ENCODE assay signal across 8 cellular contexts in genomic region chr1:97820470-97821188, GRCh38.
DNase-seq lines count a peak whose midpoint lies in the region; ATAC-seq and TF ChIP-seq lines count a peak whose summit lies in the region.

No MANE protein-coding gene starts in this region.

- peak; percentile 80 to 81 for TF ChIP-seq RAD21 in liver (IDR thresholded peaks at IDR 0.05)

- no peak overlapping the region for H3K27ac ChIP-seq in adrenal gland
- no peak overlapping the region for H3K27ac ChIP-seq in liver (ENCODE audit: low read depth in 1 of 2, low read length in 2 of 2)

- H3K9me3 ChIP-seq in adrenal gland (replicated peaks in 1 of 3): no peaks in the 10 kb centered on the region
- no peaks in the 10 kb centered on the region for H3K9me3 ChIP-seq in liver (ENCODE audit: control insufficient read depth in 4 of 4, low read length in 3 of 4)

- intact Hi-C loops in adrenal gland (cut with DNase I): no loop called here

- peak; percentile 28 to 61 (median 50) for TF ChIP-seq CTCF in adrenal gland (IDR thresholded peaks at IDR 0.05)
- TF ChIP-seq CTCF in liver (IDR thresholded peaks at IDR 0.05; ENCODE audit: low read depth, low read length, missing input control): peak; percentile 32

- peak; percentile 2 for DNase-seq in COLO829 (ENCODE audit: low spot score)
- peak; percentile 52 for DNase-seq in LHCN-M2 (ENCODE audit: low read depth)
- no peak for DNase-seq in adrenal gland
- no peak for DNase-seq in H7
- DNase-seq in activated effector memory CD4-positive, alpha-beta T cell treated with Interleukin-2 at 50 U/mL for 16 hours: no peak

- no peak for TF ChIP-seq POLR2A in adrenal gland (IDR thresholded peaks at IDR 0.05)

- H3K4me3 ChIP-seq in adrenal gland (no peak overlapping the region), liver (ENCODE audit: low read depth in 1 of 3, low read length in 3 of 3) (no peak overlapping the region), H7 (ENCODE audit: insufficient read depth, low read depth, low read length) (no peak overlapping the region)

- H3K9ac ChIP-seq in liver (ENCODE audit: low read depth in 1 of 2, low read length in 2 of 2): no peak overlapping the region

- ATAC-seq in GM19395 (IDR thresholded peaks at IDR 0.05; ENCODE audit: unreplicated experiment) (peak; percentile 78), HG02763 (IDR thresholded peaks at IDR 0.05; ENCODE audit: unreplicated experiment) (no peak)

- WGBS in adrenal gland, 4 donors: 55 to 57% (median 56%) methylated on average over 6 of the region's 6 CpGs
- WGBS in liver: 61% methylated on average over 6 of the region's 6 CpGs

- H3K36me3 ChIP-seq in adrenal gland (replicated peaks in 1 of 2): no peaks in the 10 kb centered on the region
- no peaks in the 10 kb centered on the region for H3K36me3 ChIP-seq in liver (ENCODE audit: control insufficient read depth in 4 of 4, insufficient read depth in 3 of 4, low read depth in 1 of 4, low read length in 3 of 4)
- H3K36me3 ChIP-seq in H7 (replicated peaks; ENCODE audit: control insufficient read depth, insufficient read depth, low read length): no peaks in the 10 kb centered on the region

- H3K4me1 ChIP-seq in adrenal gland (replicated peaks in 1 of 2): no peaks in the 10 kb centered on the region
- no peaks in the 10 kb centered on the region for H3K4me1 ChIP-seq in liver (ENCODE audit: control insufficient read depth in 4 of 4, insufficient read depth in 4 of 4, low read length in 3 of 4)

- no peaks in the 10 kb centered on the region for H3K27me3 ChIP-seq in adrenal gland
- H3K27me3 ChIP-seq in liver (ENCODE audit: control insufficient read depth in 4 of 4, insufficient read depth in 4 of 4, low read length in 3 of 4): no peaks in the 10 kb centered on the region
- H3K27me3 ChIP-seq in H7 (ENCODE audit: control insufficient read depth, insufficient read depth, low read length): no peaks in the 10 kb centered on the region

TF ChIP-seq in liver, 16 proteins besides CTCF, POLR2A, EP300 and RAD21:
- no peak for TF ChIP-seq YY1 (IDR thresholded peaks at IDR 0.05)
- no peak for TF ChIP-seq ATF3 (IDR thresholded peaks at IDR 0.05)
- no peak for TF ChIP-seq SP1 (IDR thresholded peaks at IDR 0.05)
- no peak for TF ChIP-seq HNF4G (IDR thresholded peaks at IDR 0.05)

Comparison
In these comparisons a context has a peak if more than half of its experiments do, and no peak if none do; other contexts are left out.
1. DNase-seq: peak in COLO829 (single experiment) and LHCN-M2 (single experiment); none in adrenal gland (0 of 7), H7 (single experiment) and activated effector memory CD4-positive, alpha-beta T cell treated with Interleukin-2 at 50 U/mL for 16 hours (single experiment).